ENCODE assay signal across 1 cellular context in the genomic region with DNA sequence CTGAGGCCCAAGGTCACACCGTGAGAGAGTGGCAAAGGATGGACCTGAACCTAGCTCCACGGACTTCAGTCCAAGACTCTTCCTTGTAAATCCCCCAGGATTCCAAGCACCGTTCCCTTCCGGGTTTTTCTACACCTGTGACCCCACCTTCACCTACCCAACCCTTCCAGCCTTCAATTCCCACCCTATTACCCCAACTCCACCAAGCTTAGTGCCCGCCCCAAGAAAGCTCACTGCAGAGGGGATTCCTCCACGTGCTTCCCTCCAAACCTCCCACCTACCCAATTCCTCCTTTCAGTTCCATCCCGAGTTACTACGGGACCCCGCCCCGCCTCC.
TF ChIP-seq lines count a peak whose summit lies in the region.

No MANE protein-coding gene starts in this region.

TF ChIP-seq in H1, 55 proteins besides CTCF, POLR2A, EP300 and RAD21:
- TF ChIP-seq SP4 (IDR thresholded peaks at IDR 0.05; ENCODE audit: low read length) (no peak), SP2 (IDR thresholded peaks at IDR 0.05; ENCODE audit: low read length) (no peak), TBP (IDR thresholded peaks at IDR 0.05; ENCODE audit: low read depth, low read length) (no peak), POU5F1 (IDR thresholded peaks at IDR 0.05; ENCODE audit: low read depth, low read length) (no peak), HDAC2 (IDR thresholded peaks at IDR 0.05; ENCODE audit: borderline replicate concordance in 1 of 2, low read depth in 2 of 2, low read length in 2 of 2) (peak in 1 of 2 experiments; percentile 45; a peak in 1 of 4 replicates), EGR1 (IDR thresholded peaks at IDR 0.05; ENCODE audit: borderline replicate concordance, low read depth, low read length) (no peak), SAP30 (IDR thresholded peaks at IDR 0.05; ENCODE audit: insufficient read depth, insufficient replicate concordance, low read length) (peak; percentile 79), RNF2 (IDR thresholded peaks at IDR 0.05; ENCODE audit: borderline replicate concordance, low read depth, low read length, missing control alignments, poor library complexity, severe bottlenecking) (no peak), SIRT6 (IDR thresholded peaks at IDR 0.05; ENCODE audit: low read length) (no peak), TAF1 (IDR thresholded peaks at IDR 0.05; ENCODE audit: low read depth, low read length) (no peak), SP1 (IDR thresholded peaks at IDR 0.05; ENCODE audit: low read depth, low read length) (peak; percentile 97), KDM1A (IDR thresholded peaks at IDR 0.05; ENCODE audit: borderline replicate concordance, low read length) (no peak), POLR2AphosphoS5 (IDR thresholded peaks at IDR 0.05; ENCODE audit: low read depth, low read length) (no peak), HDAC6 (IDR thresholded peaks at IDR 0.05; ENCODE audit: low read depth, low read length) (no peak), TEAD4 (IDR thresholded peaks at IDR 0.05; ENCODE audit: low read depth, low read length) (no peak), BRCA1 (IDR thresholded peaks at IDR 0.05; ENCODE audit: low read depth, low read length) (no peak), KDM4A (IDR thresholded peaks at IDR 0.05; ENCODE audit: low read depth, low read length, severe bottlenecking) (no peak)
- TF ChIP-seq, protein P1, sequence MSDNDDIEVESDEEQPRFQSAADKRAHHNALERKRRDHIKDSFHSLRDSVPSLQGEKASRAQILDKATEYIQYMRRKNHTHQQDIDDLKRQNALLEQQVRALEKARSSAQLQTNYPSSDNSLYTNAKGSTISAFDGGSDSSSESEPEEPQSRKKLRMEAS (IDR thresholded peaks at IDR 0.05): peak; percentile 74
- TF ChIP-seq, protein P2, sequence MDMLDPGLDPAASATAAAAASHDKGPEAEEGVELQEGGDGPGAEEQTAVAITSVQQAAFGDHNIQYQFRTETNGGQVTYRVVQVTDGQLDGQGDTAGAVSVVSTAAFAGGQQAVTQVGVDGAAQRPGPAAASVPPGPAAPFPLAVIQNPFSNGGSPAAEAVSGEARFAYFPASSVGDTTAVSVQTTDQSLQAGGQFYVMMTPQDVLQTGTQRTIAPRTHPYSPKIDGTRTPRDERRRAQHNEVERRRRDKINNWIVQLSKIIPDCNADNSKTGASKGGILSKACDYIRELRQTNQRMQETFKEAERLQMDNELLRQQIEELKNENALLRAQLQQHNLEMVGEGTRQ (IDR thresholded peaks at IDR 0.05; ENCODE audit: low read length): no peak
- TF ChIP-seq, protein P3, sequence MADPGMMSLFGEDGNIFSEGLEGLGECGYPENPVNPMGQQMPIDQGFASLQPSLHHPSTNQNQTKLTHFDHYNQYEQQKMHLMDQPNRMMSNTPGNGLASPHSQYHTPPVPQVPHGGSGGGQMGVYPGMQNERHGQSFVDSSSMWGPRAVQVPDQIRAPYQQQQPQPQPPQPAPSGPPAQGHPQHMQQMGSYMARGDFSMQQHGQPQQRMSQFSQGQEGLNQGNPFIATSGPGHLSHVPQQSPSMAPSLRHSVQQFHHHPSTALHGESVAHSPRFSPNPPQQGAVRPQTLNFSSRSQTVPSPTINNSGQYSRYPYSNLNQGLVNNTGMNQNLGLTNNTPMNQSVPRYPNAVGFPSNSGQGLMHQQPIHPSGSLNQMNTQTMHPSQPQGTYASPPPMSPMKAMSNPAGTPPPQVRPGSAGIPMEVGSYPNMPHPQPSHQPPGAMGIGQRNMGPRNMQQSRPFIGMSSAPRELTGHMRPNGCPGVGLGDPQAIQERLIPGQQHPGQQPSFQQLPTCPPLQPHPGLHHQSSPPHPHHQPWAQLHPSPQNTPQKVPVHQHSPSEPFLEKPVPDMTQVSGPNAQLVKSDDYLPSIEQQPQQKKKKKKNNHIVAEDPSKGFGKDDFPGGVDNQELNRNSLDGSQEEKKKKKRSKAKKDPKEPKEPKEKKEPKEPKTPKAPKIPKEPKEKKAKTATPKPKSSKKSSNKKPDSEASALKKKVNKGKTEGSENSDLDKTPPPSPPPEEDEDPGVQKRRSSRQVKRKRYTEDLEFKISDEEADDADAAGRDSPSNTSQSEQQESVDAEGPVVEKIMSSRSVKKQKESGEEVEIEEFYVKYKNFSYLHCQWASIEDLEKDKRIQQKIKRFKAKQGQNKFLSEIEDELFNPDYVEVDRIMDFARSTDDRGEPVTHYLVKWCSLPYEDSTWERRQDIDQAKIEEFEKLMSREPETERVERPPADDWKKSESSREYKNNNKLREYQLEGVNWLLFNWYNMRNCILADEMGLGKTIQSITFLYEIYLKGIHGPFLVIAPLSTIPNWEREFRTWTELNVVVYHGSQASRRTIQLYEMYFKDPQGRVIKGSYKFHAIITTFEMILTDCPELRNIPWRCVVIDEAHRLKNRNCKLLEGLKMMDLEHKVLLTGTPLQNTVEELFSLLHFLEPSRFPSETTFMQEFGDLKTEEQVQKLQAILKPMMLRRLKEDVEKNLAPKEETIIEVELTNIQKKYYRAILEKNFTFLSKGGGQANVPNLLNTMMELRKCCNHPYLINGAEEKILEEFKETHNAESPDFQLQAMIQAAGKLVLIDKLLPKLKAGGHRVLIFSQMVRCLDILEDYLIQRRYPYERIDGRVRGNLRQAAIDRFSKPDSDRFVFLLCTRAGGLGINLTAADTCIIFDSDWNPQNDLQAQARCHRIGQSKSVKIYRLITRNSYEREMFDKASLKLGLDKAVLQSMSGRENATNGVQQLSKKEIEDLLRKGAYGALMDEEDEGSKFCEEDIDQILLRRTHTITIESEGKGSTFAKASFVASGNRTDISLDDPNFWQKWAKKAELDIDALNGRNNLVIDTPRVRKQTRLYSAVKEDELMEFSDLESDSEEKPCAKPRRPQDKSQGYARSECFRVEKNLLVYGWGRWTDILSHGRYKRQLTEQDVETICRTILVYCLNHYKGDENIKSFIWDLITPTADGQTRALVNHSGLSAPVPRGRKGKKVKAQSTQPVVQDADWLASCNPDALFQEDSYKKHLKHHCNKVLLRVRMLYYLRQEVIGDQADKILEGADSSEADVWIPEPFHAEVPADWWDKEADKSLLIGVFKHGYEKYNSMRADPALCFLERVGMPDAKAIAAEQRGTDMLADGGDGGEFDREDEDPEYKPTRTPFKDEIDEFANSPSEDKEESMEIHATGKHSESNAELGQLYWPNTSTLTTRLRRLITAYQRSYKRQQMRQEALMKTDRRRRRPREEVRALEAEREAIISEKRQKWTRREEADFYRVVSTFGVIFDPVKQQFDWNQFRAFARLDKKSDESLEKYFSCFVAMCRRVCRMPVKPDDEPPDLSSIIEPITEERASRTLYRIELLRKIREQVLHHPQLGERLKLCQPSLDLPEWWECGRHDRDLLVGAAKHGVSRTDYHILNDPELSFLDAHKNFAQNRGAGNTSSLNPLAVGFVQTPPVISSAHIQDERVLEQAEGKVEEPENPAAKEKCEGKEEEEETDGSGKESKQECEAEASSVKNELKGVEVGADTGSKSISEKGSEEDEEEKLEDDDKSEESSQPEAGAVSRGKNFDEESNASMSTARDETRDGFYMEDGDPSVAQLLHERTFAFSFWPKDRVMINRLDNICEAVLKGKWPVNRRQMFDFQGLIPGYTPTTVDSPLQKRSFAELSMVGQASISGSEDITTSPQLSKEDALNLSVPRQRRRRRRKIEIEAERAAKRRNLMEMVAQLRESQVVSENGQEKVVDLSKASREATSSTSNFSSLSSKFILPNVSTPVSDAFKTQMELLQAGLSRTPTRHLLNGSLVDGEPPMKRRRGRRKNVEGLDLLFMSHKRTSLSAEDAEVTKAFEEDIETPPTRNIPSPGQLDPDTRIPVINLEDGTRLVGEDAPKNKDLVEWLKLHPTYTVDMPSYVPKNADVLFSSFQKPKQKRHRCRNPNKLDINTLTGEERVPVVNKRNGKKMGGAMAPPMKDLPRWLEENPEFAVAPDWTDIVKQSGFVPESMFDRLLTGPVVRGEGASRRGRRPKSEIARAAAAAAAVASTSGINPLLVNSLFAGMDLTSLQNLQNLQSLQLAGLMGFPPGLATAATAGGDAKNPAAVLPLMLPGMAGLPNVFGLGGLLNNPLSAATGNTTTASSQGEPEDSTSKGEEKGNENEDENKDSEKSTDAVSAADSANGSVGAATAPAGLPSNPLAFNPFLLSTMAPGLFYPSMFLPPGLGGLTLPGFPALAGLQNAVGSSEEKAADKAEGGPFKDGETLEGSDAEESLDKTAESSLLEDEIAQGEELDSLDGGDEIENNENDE (IDR thresholded peaks at IDR 0.05; ENCODE audit: insufficient replicate concordance, low read length): no peak
- TF ChIP-seq, protein P4, sequence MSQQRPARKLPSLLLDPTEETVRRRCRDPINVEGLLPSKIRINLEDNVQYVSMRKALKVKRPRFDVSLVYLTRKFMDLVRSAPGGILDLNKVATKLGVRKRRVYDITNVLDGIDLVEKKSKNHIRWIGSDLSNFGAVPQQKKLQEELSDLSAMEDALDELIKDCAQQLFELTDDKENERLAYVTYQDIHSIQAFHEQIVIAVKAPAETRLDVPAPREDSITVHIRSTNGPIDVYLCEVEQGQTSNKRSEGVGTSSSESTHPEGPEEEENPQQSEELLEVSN (IDR thresholded peaks at IDR 0.05): peak; percentile 40; the same call in 1 of the 2 replicates
